In the genomic region with DNA sequence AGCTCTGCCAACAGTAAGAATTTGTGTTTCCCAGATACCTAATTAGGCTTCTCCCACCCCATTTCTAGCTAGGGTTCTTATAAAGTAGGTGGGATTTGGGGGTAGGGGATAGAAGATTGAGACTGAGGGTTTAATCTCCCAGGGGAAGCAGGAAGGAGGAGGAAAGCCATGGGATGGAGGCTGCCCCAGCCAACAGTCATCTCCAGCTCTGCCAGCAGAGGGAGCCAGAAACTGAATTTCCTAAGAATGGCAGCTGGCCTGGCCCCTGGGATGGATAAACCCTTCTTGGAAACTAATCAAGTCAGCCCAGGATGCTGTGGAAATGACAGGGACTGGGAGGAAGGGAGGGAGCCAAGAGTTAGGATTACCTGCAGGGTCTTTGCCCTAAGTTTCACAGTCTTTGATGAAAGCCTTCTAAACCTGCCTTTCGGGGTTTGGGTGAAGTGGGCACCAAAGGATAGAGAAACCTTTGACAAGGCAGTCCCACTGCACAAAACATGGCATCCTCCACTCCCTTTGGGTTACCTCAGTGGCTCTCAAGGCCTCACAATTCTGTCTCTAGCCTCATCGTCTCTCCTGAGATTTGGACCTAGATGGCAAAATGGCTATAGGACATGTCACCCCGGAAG, we compare ENCODE assay signal across 8 cellular contexts. TPM values are rescaled to one million over a fixed set of nuclear protein-coding genes. Genes with fewer than 3 reads are reported as not detected.
DNase-seq lines count a peak whose midpoint lies in the region; ATAC-seq and TF ChIP-seq lines count a peak whose summit lies in the region.

No MANE protein-coding gene starts in this region.

- H3K36me3 ChIP-seq in PC-3 (ENCODE audit: low read depth, low read length): no peaks in the 10 kb centered on the region

- ATAC-seq in PC-3 (peak; percentile 82), HG02610 (IDR thresholded peaks at IDR 0.05; ENCODE audit: unreplicated experiment) (no peak), HG02588 (IDR thresholded peaks at IDR 0.05; ENCODE audit: unreplicated experiment) (no peak)

- H3K27ac ChIP-seq in HL-60 (replicated peaks): no peak overlapping the region
- H3K27ac ChIP-seq in PC-3 (ENCODE audit: low read length): no peak overlapping the region

- H4K20me1 ChIP-seq in PC-3 (ENCODE audit: low read length): no peaks in the 10 kb centered on the region

- POLR2A ChIA-PET in PC-3 (lab: Charles Lee; ENCODE audit: unreplicated experiment): no interaction called here

- no peaks in the 10 kb centered on the region for H3K79me2 ChIP-seq in PC-3 (ENCODE audit: low read length)

- no peaks in the 10 kb centered on the region for H3K4me1 Mint-ChIP-seq in activated naive CD4-positive, alpha-beta T cell treated with anti-CD3 and anti-CD28 coated beads, Interleukin-2, amount 10 ng/mL, durations not matched to agents 7 days and 5 days

- CTCF ChIA-PET in PC-3 (lab: Charles Lee): no interaction called here
- CTCF ChIA-PET in activated naive CD4-positive, alpha-beta T cell treated with anti-CD3 and anti-CD28 coated beads, Interleukin-2, amount 10 ng/mL, durations not matched to agents 7 days and 5 days (lab: Charles Lee): interaction anchor here (0.6 to 1.8 kb wide), 9 partner anchors 9 to 293 kb away, joined by 3 to 8 read pairs (median 4); partner anchors contain the start of gene RPS4X

- H3K9ac ChIP-seq in PC-3 (ENCODE audit: low read length): no peak overlapping the region

- no peak overlapping the region for H2AFZ ChIP-seq in PC-3 (ENCODE audit: low read length)

- H3K9me3 Mint-ChIP-seq in activated naive CD4-positive, alpha-beta T cell treated with anti-CD3 and anti-CD28 coated beads, Interleukin-2, amount 10 ng/mL, durations not matched to agents 7 days and 5 days: no peaks in the 10 kb centered on the region

- H3K4me3 ChIP-seq in HL-60 (replicated peaks; ENCODE audit: insufficient read depth, low read length): no peak overlapping the region
- no peak overlapping the region for H3K4me3 ChIP-seq in PC-3 (ENCODE audit: low read length)

- in situ Hi-C loops in G401 (cut with HindIII; ENCODE audit: low sequenced_read_pairs): no loop called here

- H3F3A ChIP-seq in PC-3 (ENCODE audit: low read length, unreplicated experiment): no peaks in the 10 kb centered on the region

- peaks cover 8% of the 10 kb centered on the region for H3K4me1 ChIP-seq in PC-3 (ENCODE audit: insufficient read depth, low read length)

- H3K27me3 ChIP-seq in HL-60 (ENCODE audit: insufficient read depth, poor library complexity, severe bottlenecking) (no peaks in the 10 kb centered on the region), PC-3 (ENCODE audit: low read length) (no peaks in the 10 kb centered on the region)

- intact Hi-C loops in PC-3 (cut with micrococcal nuclease): loop anchor here (2.0 to 5.0 kb wide), 2 partner anchors 62 to 295 kb away; partner anchors contain the start of gene CITED1

- no TSS peak for BruUV-seq in PC-3 (replicated peaks; lab: Mats Ljungman, UMichigan)

- no peaks in the 10 kb centered on the region for H3K36me3 Mint-ChIP-seq in activated naive CD4-positive, alpha-beta T cell treated with anti-CD3 and anti-CD28 coated beads, Interleukin-2, amount 10 ng/mL, durations not matched to agents 7 days and 5 days

- TF ChIP-seq CTCF in HL-60 (IDR thresholded peaks at IDR 0.05; ENCODE audit: insufficient read depth, low read length) (peak; percentile 52), PC-3 (conservative IDR thresholded peaks at IDR 0.05; ENCODE audit: low read depth, low read length) (peak; percentile 87)

- no peaks in the 10 kb centered on the region for H3K9me2 ChIP-seq in PC-3 (replicated peaks; ENCODE audit: low read length)

- DNase-seq in G401 (ENCODE audit: low spot score) (peak; percentile 37), HL-60 (ENCODE audit: low read depth in 1 of 2, low spot score in 1 of 2) (peak in 1 of 2 experiments; percentile 34), PC-3 (peak; percentile 78), glomerular visceral epithelial cell (ENCODE audit: extremely low spot score) (peak; percentile 62), renal cortical epithelial cell (ENCODE audit: low read depth) (peak; percentile 19)
- peak; percentile 53 for DNase-seq in activated naive CD4-positive, alpha-beta T cell treated with anti-CD3 and anti-CD28 coated beads, Interleukin-2, amount 10 ng/mL, durations not matched to agents 7 days and 5 days

- peaks cover 4% of the 10 kb centered on the region for H3K27me3 Mint-ChIP-seq in activated naive CD4-positive, alpha-beta T cell treated with anti-CD3 and anti-CD28 coated beads, Interleukin-2, amount 10 ng/mL, durations not matched to agents 7 days and 5 days

- H3K27ac Mint-ChIP-seq in activated naive CD4-positive, alpha-beta T cell treated with anti-CD3 and anti-CD28 coated beads, Interleukin-2, amount 10 ng/mL, durations not matched to agents 7 days and 5 days: no peak overlapping the region

- H3K4me2 ChIP-seq in PC-3 (ENCODE audit: low read length): no peak overlapping the region

- H3K4me3 Mint-ChIP-seq in activated naive CD4-positive, alpha-beta T cell treated with anti-CD3 and anti-CD28 coated beads, Interleukin-2, amount 10 ng/mL, durations not matched to agents 7 days and 5 days: no peak overlapping the region

- H3K9me3 ChIP-seq in PC-3 (ENCODE audit: low read length): no peaks in the 10 kb centered on the region

RNA-seq across cellular contexts. Expression of gene ERCC6L, which starts 6.7 kb away (rescaled TPM):
- 7.6 and 9.4 TPM in 2 replicates for total RNA-seq in G401 (2014; rRNA removed; shearing (Covaris generic))
- 13.0 and 14.6 TPM in 2 replicates for total RNA-seq in PC-3 (2014; rRNA removed)
- 0.25 and 4.0 TPM in 2 replicates for total RNA-seq in renal cortical epithelial cell

RNA-seq across cellular contexts. Expression of gene RPS4X, which starts 31.5 kb away (rescaled TPM):
- total RNA-seq in G401 (2014; rRNA removed; shearing (Covaris generic)): 1,095 and 1,317 TPM in 2 replicates
- total RNA-seq in PC-3 (2014; rRNA removed): 617 and 780 TPM in 2 replicates
- 686 and 1,020 TPM in 2 replicates for total RNA-seq in renal cortical epithelial cell
